12 cellular contexts compared by ENCODE assay signal in genomic region chr16:50593410-50594139, GRCh38. TPM values are rescaled to one million over a fixed set of nuclear protein-coding genes. Genes with fewer than 3 reads are reported as not detected.
DNase-seq lines count a peak whose midpoint lies in the region; ATAC-seq and TF ChIP-seq lines count a peak whose summit lies in the region.
"Had no signal": no experiment of that assay in that cellular context is flagged by ENCODE, and none has a peak within 500 bp of the region (broad histone marks: within the 10 kb centered on the region; RNA-seq: fewer than 3 reads in every experiment).

No MANE protein-coding gene starts in this region.

- POLR2A ChIA-PET in IMR-90 (lab: Charles Lee; ENCODE audit: unreplicated experiment) = no interaction called here

- H4K5ac ChIP-seq in IMR-90 (ENCODE audit: low read depth, low read length) = no peak overlapping the region

- H2BK5ac ChIP-seq in IMR-90 (ENCODE audit: low read depth, low read length, poor library complexity, severe bottlenecking) = no peak overlapping the region

- no peak overlapping the region for H3K4me2 ChIP-seq in IMR-90 (ENCODE audit: low read depth, low read length)

- BruUV-seq in IMR-90 (replicated peaks; lab: Mats Ljungman, UMichigan) = no TSS peak

- H3K9ac ChIP-seq in IMR-90 (ENCODE audit: low read depth, low read length) = no peak overlapping the region

- ATAC-seq in IMR-90 (ENCODE audit: low read depth) (no peak), GM21737 (IDR thresholded peaks at IDR 0.05; ENCODE audit: unreplicated experiment) (no peak)

- H3K4me3 ChIP-seq in AG09309 (ENCODE audit: control insufficient read depth, low read depth, low read length) (no peak overlapping the region), IMR-90 (ENCODE audit: insufficient read depth, low read depth, low read length) (no peak overlapping the region), breast epithelium (no peak overlapping the region), lower leg skin (ENCODE audit: low read depth, poor library complexity, severe bottlenecking) (no peak overlapping the region)

- H3K4me1 Mint-ChIP-seq in chondrocyte (ENCODE audit: low read depth) = peaks cover 5% of the 10 kb centered on the region

- no peaks in the 10 kb centered on the region for H4K20me1 ChIP-seq in IMR-90 (ENCODE audit: insufficient read depth, low read length)

- H3K79me1 ChIP-seq in IMR-90 (ENCODE audit: low read depth in 1 of 2, low read length in 2 of 2) = no peaks in the 10 kb centered on the region

- H2BK120ac ChIP-seq in IMR-90 (ENCODE audit: low read depth, low read length) = no peak overlapping the region

- H3K27ac ChIP-seq in IMR-90 (ENCODE audit: insufficient read depth, low read length) = no peak overlapping the region
- H3K27ac ChIP-seq in breast epithelium = no peak overlapping the region

- H4K91ac ChIP-seq in IMR-90 (ENCODE audit: insufficient read depth, low read depth, low read length) = no peak overlapping the region

- H3K4ac ChIP-seq in IMR-90 (ENCODE audit: low read depth, low read length) = no peak overlapping the region

- H2AK5ac ChIP-seq in IMR-90 (ENCODE audit: low read depth, low read length) = no peak overlapping the region

- TF ChIP-seq CTCF in AG09309 (IDR thresholded peaks at IDR 0.05; ENCODE audit: control insufficient read depth, insufficient read depth, low read depth, low read length, missing control alignments) (peak; percentile 18), IMR-90 (conservative IDR thresholded peaks at IDR 0.05; ENCODE audit: low read depth, low read length) (peak; percentile 23; the same call in 1 of the 2 replicates), chondrocyte (IDR thresholded peaks at IDR 0.05) (peak; percentile 68), breast epithelium (IDR thresholded peaks at IDR 0.05) (no peak), lower leg skin (IDR thresholded peaks at IDR 0.05) (no peak)

- no peaks in the 10 kb centered on the region for H3K9me3 Mint-ChIP-seq in chondrocyte (ENCODE audit: low read depth)
- H3K9me3 Mint-ChIP-seq: CD4-positive, alpha-beta T cell had no signal

- no peak overlapping the region for H3K4me3 Mint-ChIP-seq in chondrocyte (ENCODE audit: unreplicated experiment)
- H3K4me3 Mint-ChIP-seq: CD4-positive, alpha-beta T cell had no signal

- dilution Hi-C loops in IMR-90 (cut with HindIII; ENCODE audit: low sequenced_read_pairs, unreplicated experiment) = no loop called here

- H3K9me1 ChIP-seq in IMR-90 (ENCODE audit: insufficient read depth, low read length) = no peaks in the 10 kb centered on the region

- DNase-seq in AG09309 (ENCODE audit: low read depth) (no peak), IMR-90 (no peak), chondrocyte (ENCODE audit: low spot score) (peak; percentile 57), left kidney (ENCODE audit: low read depth, low spot score) (peak; percentile 65), breast epithelium (ENCODE audit: low spot score in 2 of 2) (no peak), GM19240 (ENCODE audit: insufficient read length, low spot score) (no peak), lower leg skin (ENCODE audit: low spot score in 2 of 2) (no peak)
- DNase-seq: activated CD4-positive, CD25-positive, alpha-beta regulatory T cell; CD4-positive, alpha-beta T cell; kidney; NCI-H1092 had no signal

- H3K4me1 ChIP-seq in IMR-90 (ENCODE audit: control insufficient read depth, insufficient read depth, low read length) (no peaks in the 10 kb centered on the region), breast epithelium (peaks cover 0 to 9% of the 10 kb centered on the region in 2 donors)

- no peak overlapping the region for H2BK20ac ChIP-seq in IMR-90 (ENCODE audit: low read depth, low read length)

- no peak overlapping the region for H3K27ac Mint-ChIP-seq in chondrocyte (ENCODE audit: unreplicated experiment)
- H3K27ac Mint-ChIP-seq: CD4-positive, alpha-beta T cell had no signal

- TF ChIP-seq POLR2A in IMR-90 (IDR thresholded peaks at IDR 0.05; ENCODE audit: low read depth, low read length) (no peak), breast epithelium (IDR thresholded peaks at IDR 0.05) (no peak), lower leg skin (IDR thresholded peaks at IDR 0.05) (no peak)

- peak; percentile 32 for TF ChIP-seq RAD21 in IMR-90 (IDR thresholded peaks at IDR 0.05; ENCODE audit: low read length)

- in situ Hi-C loops in IMR-90 (cut with MboI; ENCODE audit: low sequenced_read_pairs) = no loop called here

- no peaks in the 10 kb centered on the region for H3K9me3 ChIP-seq in IMR-90 (ENCODE audit: control insufficient read depth, insufficient read depth, low read length)
- no peaks in the 10 kb centered on the region for H3K9me3 ChIP-seq in breast epithelium

- H3K27me3 ChIP-seq in IMR-90 (ENCODE audit: control insufficient read depth, insufficient read depth, low read length) = peaks cover 8% of the 10 kb centered on the region
- H3K27me3 ChIP-seq in breast epithelium = no peaks in the 10 kb centered on the region

- no peak overlapping the region for H4K8ac ChIP-seq in IMR-90 (ENCODE audit: low read depth in 2 of 2, low read length in 2 of 2)

- no peak overlapping the region for H3K23ac ChIP-seq in IMR-90 (ENCODE audit: low read depth, low read length)

- H2AFZ ChIP-seq in IMR-90 (replicated peaks; ENCODE audit: low read length, poor library complexity) = no peak overlapping the region

- H3K27me3 Mint-ChIP-seq in chondrocyte (ENCODE audit: low read depth) = no peaks in the 10 kb centered on the region
- H3K27me3 Mint-ChIP-seq: CD4-positive, alpha-beta T cell had no signal

- intact Hi-C loops in IMR-90 (cut with micrococcal nuclease) (loop anchor here (5.0 kb wide), 1 partner anchor 214 kb away; no protein-coding TSS in a partner anchor), breast epithelium (cut with DNase I; ENCODE audit: low total_unique reads) (no loop called here), lower leg skin (cut with DNase I; ENCODE audit: low total_unique reads) (no loop called here)

- CTCF ChIA-PET in IMR-90 (lab: Yijun Ruan, JAX) = interaction anchor here (0.6 to 0.9 kb wide), 2 partner anchors 213 to 1192 kb away, joined by 3 to 4 read pairs; no protein-coding TSS in a partner anchor

- no peak overlapping the region for H3K56ac ChIP-seq in IMR-90 (ENCODE audit: extremely low read depth, insufficient read depth, low read length)

- H3K18ac ChIP-seq in IMR-90 (ENCODE audit: low read depth, low read length) = no peak overlapping the region

- WGBS in IMR-90 (ENCODE audit: extremely low coverage in 2 of 2, insufficient read length in 1 of 2), 2 experiments = no CpG with 5 or more reads among the region's 9 CpGs
- 83 to 91% methylated on average over 9 of the region's 9 CpGs for WGBS in lower leg skin, 2 donors

- H3K36me3 Mint-ChIP-seq in chondrocyte (ENCODE audit: low read depth) = no peaks in the 10 kb centered on the region

- H2BK15ac ChIP-seq in IMR-90 (ENCODE audit: low read depth, low read length) = no peak overlapping the region

- no peak overlapping the region for H2AK9ac ChIP-seq in IMR-90 (replicated peaks; ENCODE audit: low read depth, low read length, poor library complexity)

- H3K14ac ChIP-seq in IMR-90 (replicated peaks; ENCODE audit: low read depth, low read length) = no peak overlapping the region

- H3K36me3 ChIP-seq in IMR-90 (ENCODE audit: control insufficient read depth, insufficient read depth, low read length) = no peaks in the 10 kb centered on the region
- no peaks in the 10 kb centered on the region for H3K36me3 ChIP-seq in breast epithelium

TF ChIP-seq in IMR-90, 13 proteins besides CTCF, POLR2A, EP300 and RAD21:
- TF ChIP-seq MXI1 (IDR thresholded peaks at IDR 0.05; ENCODE audit: borderline replicate concordance, low read depth, low read length) (no peak), BHLHE40 (IDR thresholded peaks at IDR 0.05; ENCODE audit: low read depth, low read length) (no peak), USF2 (IDR thresholded peaks at IDR 0.05; ENCODE audit: low read depth, low read length) (no peak), ELK1 (IDR thresholded peaks at IDR 0.05; ENCODE audit: borderline replicate concordance, low read depth, low read length) (no peak), RFX5 (IDR thresholded peaks at IDR 0.05; ENCODE audit: low read depth, low read length) (no peak), MAFK (IDR thresholded peaks at IDR 0.05; ENCODE audit: low read depth, low read length) (no peak), CHD1 (IDR thresholded peaks at IDR 0.05; ENCODE audit: low read depth, low read length) (no peak), CEBPB (IDR thresholded peaks at IDR 0.05; ENCODE audit: low read depth, low read length) (no peak), FOS (IDR thresholded peaks at IDR 0.05; ENCODE audit: low read depth, low read length) (no peak)

RNA-seq across cellular contexts. Expression of gene NKD1, which starts 45.4 kb away (rescaled TPM):
- total RNA-seq in IMR-90 (2012; rRNA removed) = under 0.01 TPM in 1 of 2 replicates, not detected in the other
- polyA plus RNA-seq in IMR-90 (2012; rRNA removed) = not detected in 2 replicates
- polyA plus RNA-seq in IMR-90 (2012; cell fraction: cytosol; rRNA removed) = 0.04 TPM in 1 of 2 replicates, not detected in the other
- under 0.01 TPM in 1 of 2 replicates, not detected in the other for polyA plus RNA-seq in IMR-90 (2012; cell fraction: nucleus; rRNA removed; ENCODE audit: low replicate concordance)
- 5.6 to 8.0 TPM (median 7.8 TPM) in 3 replicates for total RNA-seq in chondrocyte
- total RNA-seq in breast epithelium = 1 to 10 TPM; 1.3 to 5.0 (median 4.6) TPM
- total RNA-seq in lower leg skin = 10 to 100 TPM in 1 of 4 donors, 1 to 10 TPM in 3; 5.1 to 15.2 (median 7.2) TPM

Comparison
In these comparisons a context has a peak if more than half of its experiments do, and no peak if none do; other contexts are left out.
1. DNase-seq: peak in chondrocyte (single experiment) and left kidney (single experiment); none in AG09309 (single experiment), IMR-90 (single experiment), breast epithelium (0 of 2), GM19240 (single experiment) and lower leg skin (0 of 2).
2. CTCF ChIP-seq: peak in AG09309 (single experiment), IMR-90 (single experiment) and chondrocyte (single experiment); none in breast epithelium (0 of 3) and lower leg skin (0 of 3).